In genomic region chr1:185541861-185542260, GRCh38 we compare ENCODE assay signal across 15 cellular contexts.
DNase-seq lines count a peak whose midpoint lies in the region; ATAC-seq and TF ChIP-seq lines count a peak whose summit lies in the region.
"Had no signal": no experiment of that assay in that cellular context is flagged by ENCODE, and none has a peak within 500 bp of the region (broad histone marks: within the 10 kb centered on the region; RNA-seq: fewer than 3 reads in every experiment).

No MANE protein-coding gene starts in this region.

- H4K20me1 ChIP-seq in hepatocyte (ENCODE audit: insufficient read depth, poor library complexity, severe bottlenecking) = no peaks in the 10 kb centered on the region

- no peaks in the 10 kb centered on the region for H3K9me3 ChIP-seq in adipocyte (ENCODE audit: control insufficient read depth, low read length)
- H3K9me3 ChIP-seq in hepatocyte (ENCODE audit: low read depth) = no peaks in the 10 kb centered on the region
- H3K9me3 ChIP-seq: left ventricle myocardium inferior had no signal

- no peaks in the 10 kb centered on the region for H3K9me2 ChIP-seq in hepatocyte (replicated peaks; ENCODE audit: insufficient read depth)

- no peak overlapping the region for H3K4me2 ChIP-seq in hepatocyte

- H3K4me1 ChIP-seq in adipocyte (ENCODE audit: control insufficient read depth, insufficient read depth, low read length) (peaks cover 13% of the 10 kb centered on the region), hepatocyte (ENCODE audit: insufficient read depth) (peaks cover 7% of the 10 kb centered on the region)
- H3K4me1 ChIP-seq: left ventricle myocardium inferior had no signal

- WGBS in hepatocyte (ENCODE audit: low lambda C conversion rate, missing lambda C conversion rate) = 10% methylated on average over 1 of the region's 1 CpG

- no peak overlapping the region for H2AFZ ChIP-seq in hepatocyte

- no peaks in the 10 kb centered on the region for H3K27me3 ChIP-seq in adipocyte (replicated peaks; ENCODE audit: control insufficient read depth, insufficient read depth, low read length)
- no peaks in the 10 kb centered on the region for H3K27me3 ChIP-seq in hepatocyte

- H3K9ac ChIP-seq in adipocyte (ENCODE audit: low read length) = no peak overlapping the region

- no peak for TF ChIP-seq CTCF in hepatocyte (IDR thresholded peaks at IDR 0.05; ENCODE audit: poor library complexity)

- no peaks in the 10 kb centered on the region for H3K79me2 ChIP-seq in hepatocyte

- H3K27ac ChIP-seq in hepatocyte = peak overlapping the region; percentile 71
- H3K27ac ChIP-seq: left ventricle myocardium inferior had no signal

- H3K4me3 ChIP-seq in adipocyte (ENCODE audit: low read length) = no peak overlapping the region
- no peak overlapping the region for H3K4me3 ChIP-seq in hepatocyte
- H3K4me3 ChIP-seq: left ventricle myocardium inferior had no signal

- no peak for ATAC-seq in HG03469 (IDR thresholded peaks at IDR 0.05; ENCODE audit: unreplicated experiment)
- ATAC-seq: naive thymus-derived CD8-positive, alpha-beta T cell had no signal

- no peaks in the 10 kb centered on the region for H3K36me3 ChIP-seq in adipocyte (ENCODE audit: control insufficient read depth, insufficient read depth, low read length, severe bottlenecking)
- no peaks in the 10 kb centered on the region for H3K36me3 ChIP-seq in hepatocyte (replicated peaks; ENCODE audit: insufficient read depth, low read depth)
- H3K36me3 ChIP-seq: left ventricle myocardium inferior had no signal

- peak; percentile 29 for DNase-seq in H4 (ENCODE audit: low spot score)
- DNase-seq in adipocyte (ENCODE audit: low read depth) = peak; percentile 82
- DNase-seq in hepatocyte (ENCODE audit: low spot score) = no peak
- DNase-seq in anterior cingulate cortex (lab: John Stamatoyannopoulos, UW) = no peak
- no peak for DNase-seq in NCI-H2029 (lab: John Stamatoyannopoulos, UW)
- no peak for DNase-seq in activated CD4-positive, alpha-beta T cell treated with anti-CD3 and anti-CD28 coated beads, Interleukin-2, amount 50 U/mL, for 48 hours
- DNase-seq: activated CD4-positive, alpha-beta T cell treated with anti-CD3 and anti-CD28 coated beads, Interleukin-2, amount 10 ng/mL, durations not matched to agents 24 days and 14 days; activated T-cell treated with anti-CD3 and anti-CD28 coated beads, Interleukin-2, amount 50 U/mL, for 48 hours; cortex of kidney; left ventricle myocardium inferior; naive thymus-derived CD8-positive, alpha-beta T cell; NCI-H2081 treated with DMSO at 0.1 percent for 48 hours; NCI-H774; T-helper 2 cell had no signal

Comparison
In these comparisons a context has a peak if more than half of its experiments do, and no peak if none do; other contexts are left out.
1. DNase-seq: peak in H4 (single experiment) and adipocyte (single experiment); none in hepatocyte (single experiment), anterior cingulate cortex (0 of 58), NCI-H2029 (single experiment) and activated CD4-positive, alpha-beta T cell treated with anti-CD3 and anti-CD28 coated beads, Interleukin-2, amount 50 U/mL, for 48 hours (0 of 2).